24 cellular contexts compared by ENCODE assay signal in genomic region chr5:103133231-103133630, GRCh38. TPM values are rescaled to one million over a fixed set of nuclear protein-coding genes. Genes with fewer than 3 reads are reported as not detected.
A peak's percentile ranks its signal among the peaks of the same experiment; 100 is the strongest.
DNase-seq lines count a peak whose midpoint lies in the region; ATAC-seq, FAIRE-seq and TF ChIP-seq lines count a peak whose summit lies in the region.
"Had no signal": no experiment of that assay in that cellular context is flagged by ENCODE, and none has a peak within 500 bp of the region (broad histone marks: within the 10 kb centered on the region; RNA-seq: fewer than 3 reads in every experiment).

No MANE protein-coding gene starts in this region.

- H3K27ac ChIP-seq in ACC112 (ENCODE audit: low read depth, low read length): no peak overlapping the region
- H3K27ac ChIP-seq in pancreas: no peak overlapping the region
- H3K27ac ChIP-seq: HL-60 had no signal

- H3K4me1 Mint-ChIP-seq in activated T-helper 17 cell treated with anti-CD3 and anti-CD28 coated beads, Interleukin-2, amount 50 U/mL, for 72 hours: peaks cover 19% of the 10 kb centered on the region
- H3K4me1 Mint-ChIP-seq: GM23338 had no signal

- H3K4me3 ChIP-seq in ACC112 (ENCODE audit: low read depth, low read length): peak overlapping the region; percentile 64
- no peak overlapping the region for H3K4me3 ChIP-seq in pancreas
- H3K4me3 ChIP-seq: GM23338, HAP-1 had no signal

- H3K36me3 Mint-ChIP-seq in activated T-helper 17 cell treated with anti-CD3 and anti-CD28 coated beads, Interleukin-2, amount 50 U/mL, for 72 hours (ENCODE audit: low read depth): peaks cover 31% of the 10 kb centered on the region

- DNase-seq in fibroblast of peridontal ligament (ENCODE audit: extremely low read depth) (peak; percentile 16), pancreas (no peak), left colon (no peak), T1000 (lab: John Stamatoyannopoulos, UW) (no peak), HEK293T (ENCODE audit: extremely low spot score) (no peak)
- DNase-seq: Caco-2; CD4-positive, alpha-beta memory T cell; DND-41; KG1; NCI-H1092 treated with DMSO at 0.1 percent for 48 hours; NCI-H146; NCI-H2029; NCI-H345; NCI-H524; NCI-H774; SIG-M5 had no signal

- H3K9me3 Mint-ChIP-seq in activated T-helper 17 cell treated with anti-CD3 and anti-CD28 coated beads, Interleukin-2, amount 50 U/mL, for 72 hours: no peaks in the 10 kb centered on the region
- H3K9me3 Mint-ChIP-seq: CD4-positive, alpha-beta memory T cell; GM23338 had no signal

- WGBS in pancreas, 2 donors: 14 to 15% methylated on average over 2 of the region's 2 CpGs

- H3K4me3 Mint-ChIP-seq in activated T-helper 17 cell treated with anti-CD3 and anti-CD28 coated beads, Interleukin-2, amount 50 U/mL, for 72 hours: peak overlapping the region; percentile 41
- H3K4me3 Mint-ChIP-seq: GM23338 had no signal

- CTCF ChIA-PET in HEK293T (lab: Yijun Ruan, JAX): interaction anchor here (1.0 kb wide), 1 partner anchor 452 kb away, joined by 4 read pairs; no protein-coding TSS in a partner anchor

- POLR2A ChIA-PET in HEK293T (lab: Yijun Ruan, JAX): interaction anchor here (1.7 kb wide), 1 partner anchor 14 kb away, joined by 5 read pairs; the partner anchor contains the start of genes GIN1 and PPIP5K2

- H3K27me3 Mint-ChIP-seq in activated T-helper 17 cell treated with anti-CD3 and anti-CD28 coated beads, Interleukin-2, amount 50 U/mL, for 72 hours: no peaks in the 10 kb centered on the region
- H3K27me3 Mint-ChIP-seq: CD4-positive, alpha-beta memory T cell had no signal

- no peaks in the 10 kb centered on the region for H3K9me3 ChIP-seq in pancreas
- H3K9me3 ChIP-seq: Caco-2, HAP-1 had no signal

- no peak for TF ChIP-seq CTCF in pancreas (IDR thresholded peaks at IDR 0.05)

- peak; percentile 9 for FAIRE-seq in pancreas (lab: Jason Lieb, UNC)
- FAIRE-seq: GM12891 had no signal

- intact Hi-C loops in pancreas (cut with DNase I) (no loop called here), left colon (cut with DNase I, micrococcal nuclease) (no loop called here)

- ATAC-seq in activated T-helper 17 cell treated with anti-CD3 and anti-CD28 coated beads, Interleukin-2, amount 50 U/mL, for 72 hours (replicated peaks): no peak
- no peak for ATAC-seq in pancreas
- ATAC-seq in left colon: no peak
- ATAC-seq: GM23338, Panc1, SK-N-SH treated with all-trans-retinoic acid at 6 μM for 48 hours had no signal

- H3K4me1 ChIP-seq in ACC112 (ENCODE audit: control insufficient read depth, insufficient read depth, low read length, unreplicated experiment) (peaks cover 14% of the 10 kb centered on the region), pancreas (peaks cover 0 to 14% (median 10%) of the 10 kb centered on the region in 3 donors)
- H3K4me1 ChIP-seq: HAP-1 had no signal

- peak overlapping the region; percentile 66 for H2AFZ ChIP-seq in ACC112 (ENCODE audit: low read length, unreplicated experiment)
- H2AFZ ChIP-seq: GM23338 had no signal

- H3K36me3 ChIP-seq in ACC112 (ENCODE audit: insufficient read depth, low read length) (no peaks in the 10 kb centered on the region; the same call in 1 of the 2 replicates), pancreas (no peaks in the 10 kb centered on the region)
- H3K36me3 ChIP-seq: HAP-1 had no signal

- H3K27ac Mint-ChIP-seq in activated T-helper 17 cell treated with anti-CD3 and anti-CD28 coated beads, Interleukin-2, amount 50 U/mL, for 72 hours: peak overlapping the region; percentile 75
- H3K27ac Mint-ChIP-seq: GM23338 had no signal

- H3K27me3 ChIP-seq in ACC112 (ENCODE audit: insufficient read depth, low read length) (no peaks in the 10 kb centered on the region), pancreas (no peaks in the 10 kb centered on the region)

- no peaks in the 10 kb centered on the region for H3K79me2 ChIP-seq in ACC112 (ENCODE audit: control insufficient read depth, insufficient read depth, low read length, unreplicated experiment)

TF ChIP-seq in HEK293T, 16 proteins besides CTCF, POLR2A, EP300 and RAD21:
- no peak for TF ChIP-seq ELF4 (IDR thresholded peaks at IDR 0.05)
- no peak for TF ChIP-seq TARDBP (IDR thresholded peaks at IDR 0.05)
- TF ChIP-seq L3MBTL2 (conservative IDR thresholded peaks at IDR 0.05): no peak
- TF ChIP-seq PKNOX1 (IDR thresholded peaks at IDR 0.05): no peak
- no peak for TF ChIP-seq ZNF384 (IDR thresholded peaks at IDR 0.05)

RNA-seq across cellular contexts. Expression of gene PPIP5K2, which starts 13.1 kb away (rescaled TPM):
- total RNA-seq in activated T-helper 17 cell treated with anti-CD3 and anti-CD28 coated beads, Interleukin-2, amount 50 U/mL, for 72 hours: 10 to 100 TPM; 47.1 to 53.3 TPM
- total RNA-seq in pancreas (10 to 100 TPM; 16.0 to 35.2 (median 23.7) TPM), left colon (10 to 100 TPM; 75.2 to 81.1 TPM)
- polyA plus RNA-seq in pancreas: 10 to 100 TPM; 13.5 to 24.1 TPM

RNA-seq across cellular contexts. Expression of gene GIN1, which starts 13.3 kb away (rescaled TPM):
- 1 to 10 TPM; 5.6 to 8.5 TPM for total RNA-seq in activated T-helper 17 cell treated with anti-CD3 and anti-CD28 coated beads, Interleukin-2, amount 50 U/mL, for 72 hours
- total RNA-seq in pancreas (1 to 10 TPM; 2.7 to 6.2 (median 4.2) TPM), left colon (1 to 10 TPM; 4.9 to 5.7 TPM)
- 1 to 10 TPM; 2.2 to 2.3 TPM for polyA plus RNA-seq in pancreas
